ENCODE assay signal across 15 cellular contexts in the genomic region with DNA sequence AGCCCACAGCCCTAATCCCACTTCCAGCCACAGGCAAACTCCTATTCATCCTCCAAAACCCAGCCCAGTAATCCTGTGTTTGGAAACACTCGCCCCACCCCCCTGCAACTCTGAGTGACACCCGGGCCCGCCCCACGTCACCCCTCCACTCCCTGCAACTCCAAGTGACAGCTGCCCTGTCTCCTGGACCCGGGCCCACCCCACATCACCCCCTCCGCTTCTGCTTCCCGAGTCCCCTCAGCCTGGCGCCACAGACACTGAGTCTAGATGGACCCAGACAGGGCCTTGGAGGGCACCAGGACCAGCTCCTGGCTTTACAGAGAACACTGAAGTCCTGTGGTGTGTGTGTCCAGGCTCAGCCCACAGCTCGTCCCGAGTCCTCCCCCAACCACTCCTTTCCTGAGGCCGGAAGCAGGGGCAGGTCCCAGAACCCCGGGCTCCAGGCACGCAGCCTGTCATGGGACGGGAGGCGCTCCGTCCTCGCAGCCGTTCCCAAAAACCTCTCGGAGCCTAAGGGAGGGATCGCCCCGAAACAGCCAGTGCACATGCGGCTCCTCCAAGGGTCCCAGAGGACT. TPM values are rescaled to one million over a fixed set of nuclear protein-coding genes. Genes with fewer than 3 reads are reported as not detected.
DNase-seq lines count a peak whose midpoint lies in the region; ATAC-seq and TF ChIP-seq lines count a peak whose summit lies in the region.
"Had no signal": no experiment of that assay in that cellular context is flagged by ENCODE, and none has a peak within 500 bp of the region (broad histone marks: within the 10 kb centered on the region; RNA-seq: fewer than 3 reads in every experiment).

No MANE protein-coding gene starts in this region.

- intact Hi-C loops in Right ventricle myocardium inferior (cut with DNase I) (no loop called here), cardiac septum (cut with DNase I) (no loop called here), heart left ventricle (cut with DNase I) (no loop called here)

- no peak overlapping the region for H3K4me3 Mint-ChIP-seq in natural killer cell treated with Interleukin-12 subunit alpha and Interleukin-12 subunit beta and Interleukin-15 and Interleukin-18, amount 100 ng/mL, for 72 hours
- H3K4me3 Mint-ChIP-seq: activated CD4-positive, alpha-beta memory T cell treated with anti-CD3 and anti-CD28 coated beads, Interleukin-2, amount 10 ng/mL, durations not matched to agents 7 days and 5 days; activated naive CD4-positive, alpha-beta T cell treated with anti-CD3 and anti-CD28 coated beads, Interleukin-2, amount 10 ng/mL, durations not matched to agents 7 days and 5 days; T-helper 17 cell had no signal

- no peak overlapping the region for H4K91ac ChIP-seq in neuronal stem cell (ENCODE audit: low read depth, low read length, poor library complexity)

- H2AFZ ChIP-seq in neuronal stem cell (ENCODE audit: low read length): no peak overlapping the region

- peak; percentile 63 for ATAC-seq in Right ventricle myocardium inferior
- ATAC-seq in heart left ventricle: peak; percentile 56 to 86 (median 62)
- no peak for ATAC-seq in natural killer cell treated with Interleukin-12 subunit alpha and Interleukin-12 subunit beta and Interleukin-15 and Interleukin-18, amount 100 ng/mL, for 72 hours
- ATAC-seq in GM19455 (IDR thresholded peaks at IDR 0.05; ENCODE audit: unreplicated experiment): no peak
- ATAC-seq: GM12878, T-helper 17 cell had no signal

- no peak for TF ChIP-seq CTCF in heart left ventricle (IDR thresholded peaks at IDR 0.05)

- H3K27me3 ChIP-seq in heart left ventricle: no peaks in the 10 kb centered on the region
- H3K27me3 ChIP-seq in neuronal stem cell (ENCODE audit: control insufficient read depth in 3 of 3, insufficient read depth in 3 of 3, low read depth in 1 of 3, low read length in 3 of 3): no peaks in the 10 kb centered on the region

- no peak overlapping the region for H2BK5ac ChIP-seq in neuronal stem cell (ENCODE audit: low read length)

- H2BK15ac ChIP-seq in neuronal stem cell (ENCODE audit: low read length): no peak overlapping the region

- H3K4ac ChIP-seq in neuronal stem cell (ENCODE audit: low read length): no peak overlapping the region

- no peak overlapping the region for H3K14ac ChIP-seq in neuronal stem cell (ENCODE audit: low read length)

- peaks cover 38% of the 10 kb centered on the region for H3K79me1 ChIP-seq in neuronal stem cell (ENCODE audit: low read depth, low read length)

- WGBS in heart left ventricle, 4 donors: 48 to 63% (median 55%) methylated on average over 8 to 22 of the region's 22 CpGs
- WGBS in neuronal stem cell (ENCODE audit: extremely low coverage in 2 of 2, insufficient read length in 2 of 2, insufficient replicate concordance in 1 of 2), 2 donors: no CpG with 5 or more reads among the region's 22 CpGs

- H3K4me3 ChIP-seq in heart left ventricle (peak overlapping the region in 11 of 12 donors; percentile 11 to 50 (median 41)), neuronal stem cell (ENCODE audit: low read length in 2 of 2) (no peak overlapping the region)
- H3K4me3 ChIP-seq: GM12878 had no signal

- no peak overlapping the region for H3K23ac ChIP-seq in neuronal stem cell (ENCODE audit: low read depth, low read length, poor library complexity)

- peaks cover 0 to 32% of the 10 kb centered on the region in 2 donors for H3K4me1 Mint-ChIP-seq in natural killer cell treated with Interleukin-12 subunit alpha and Interleukin-12 subunit beta and Interleukin-15 and Interleukin-18, amount 100 ng/mL, for 72 hours (ENCODE audit: low read depth in 2 of 2)

- H3K36me3 ChIP-seq in heart left ventricle: peaks cover 0 to 13% (median 0%) of the 10 kb centered on the region in 9 donors
- H3K36me3 ChIP-seq in neuronal stem cell (replicated peaks in 1 of 2; ENCODE audit: control insufficient read depth in 2 of 2, insufficient read depth in 2 of 2, low read length in 2 of 2): peaks cover 5 to 27% of the 10 kb centered on the region in 2 donors

- peak overlapping the region; percentile 16 to 80 (median 64) for H3K27ac ChIP-seq in heart left ventricle
- no peak overlapping the region for H3K27ac ChIP-seq in neuronal stem cell (replicated peaks; ENCODE audit: low read length)

- H2BK12ac ChIP-seq in neuronal stem cell (ENCODE audit: low read length): no peak overlapping the region

- no peak overlapping the region for H3K4me2 ChIP-seq in neuronal stem cell (ENCODE audit: insufficient read depth, low read length, poor library complexity, severe bottlenecking)

- no peak for TF ChIP-seq POLR2A in heart left ventricle (IDR thresholded peaks at IDR 0.05)

- peak overlapping the region; percentile 44 for H3K9ac ChIP-seq in neuronal stem cell (ENCODE audit: low read depth, low read length, poor library complexity)

- no peak overlapping the region for H2BK120ac ChIP-seq in neuronal stem cell (ENCODE audit: low read depth, low read length)

- H3K36me3 Mint-ChIP-seq in natural killer cell treated with Interleukin-12 subunit alpha and Interleukin-12 subunit beta and Interleukin-15 and Interleukin-18, amount 100 ng/mL, for 72 hours: no peaks in the 10 kb centered on the region
- H3K36me3 Mint-ChIP-seq: activated naive CD4-positive, alpha-beta T cell treated with anti-CD3 and anti-CD28 coated beads, Interleukin-2, amount 10 ng/mL, durations not matched to agents 7 days and 5 days had no signal

- H3K18ac ChIP-seq in neuronal stem cell (ENCODE audit: low read length): no peak overlapping the region

- no peaks in the 10 kb centered on the region for H3K9me3 Mint-ChIP-seq in natural killer cell treated with Interleukin-12 subunit alpha and Interleukin-12 subunit beta and Interleukin-15 and Interleukin-18, amount 100 ng/mL, for 72 hours
- H3K9me3 Mint-ChIP-seq: activated CD4-positive, alpha-beta memory T cell treated with anti-CD3 and anti-CD28 coated beads, Interleukin-2, amount 10 ng/mL, durations not matched to agents 7 days and 5 days; activated naive CD4-positive, alpha-beta T cell treated with anti-CD3 and anti-CD28 coated beads, Interleukin-2, amount 10 ng/mL, durations not matched to agents 7 days and 5 days had no signal

- DNase-seq in Right ventricle myocardium inferior (ENCODE audit: missing footprints): no peak
- DNase-seq in cardiac septum (ENCODE audit: low spot score): no peak
- peak in 4 of 5 donors; percentile 62 to 76 (median 72) for DNase-seq in heart left ventricle
- no peak for DNase-seq in neuronal stem cell (ENCODE audit: low spot score)
- DNase-seq in T1000 (lab: John Stamatoyannopoulos, UW): no peak
- DNase-seq in NCI-H146 (lab: John Stamatoyannopoulos, UW): no peak
- DNase-seq in natural killer cell treated with Interleukin-12 subunit alpha and Interleukin-12 subunit beta and Interleukin-15 and Interleukin-18, amount 100 ng/mL, for 72 hours (ENCODE audit: low spot score): no peak
- DNase-seq: activated CD4-positive, alpha-beta memory T cell treated with anti-CD3 and anti-CD28 coated beads, Interleukin-2, amount 10 ng/mL, durations not matched to agents 7 days and 5 days; activated naive CD4-positive, alpha-beta T cell treated with anti-CD3 and anti-CD28 coated beads, Interleukin-2, amount 10 ng/mL, durations not matched to agents 7 days and 5 days; mesendoderm; NCI-H2081 treated with DMSO at 0.1 percent for 48 hours; substantia nigra; T-helper 17 cell had no signal

- H2AK5ac ChIP-seq in neuronal stem cell (ENCODE audit: low read depth, low read length): no peak overlapping the region

- no peaks in the 10 kb centered on the region for H3K27me3 Mint-ChIP-seq in natural killer cell treated with Interleukin-12 subunit alpha and Interleukin-12 subunit beta and Interleukin-15 and Interleukin-18, amount 100 ng/mL, for 72 hours
- H3K27me3 Mint-ChIP-seq: activated CD4-positive, alpha-beta memory T cell treated with anti-CD3 and anti-CD28 coated beads, Interleukin-2, amount 10 ng/mL, durations not matched to agents 7 days and 5 days; activated naive CD4-positive, alpha-beta T cell treated with anti-CD3 and anti-CD28 coated beads, Interleukin-2, amount 10 ng/mL, durations not matched to agents 7 days and 5 days; T-helper 17 cell had no signal

- H3K4me1 ChIP-seq in heart left ventricle: peaks cover 1 to 91% (median 69%) of the 10 kb centered on the region in 12 donors
- H3K4me1 ChIP-seq in neuronal stem cell (ENCODE audit: control insufficient read depth in 2 of 2, insufficient read depth in 1 of 2, low read depth in 1 of 2, low read length in 2 of 2): peaks cover 2 to 15% of the 10 kb centered on the region in 2 donors

- no peak overlapping the region for H3K27ac Mint-ChIP-seq in natural killer cell treated with Interleukin-12 subunit alpha and Interleukin-12 subunit beta and Interleukin-15 and Interleukin-18, amount 100 ng/mL, for 72 hours
- H3K27ac Mint-ChIP-seq: activated CD4-positive, alpha-beta memory T cell treated with anti-CD3 and anti-CD28 coated beads, Interleukin-2, amount 10 ng/mL, durations not matched to agents 7 days and 5 days; activated naive CD4-positive, alpha-beta T cell treated with anti-CD3 and anti-CD28 coated beads, Interleukin-2, amount 10 ng/mL, durations not matched to agents 7 days and 5 days had no signal

- H3K9me3 ChIP-seq in heart left ventricle: no peaks in the 10 kb centered on the region
- H3K9me3 ChIP-seq in neuronal stem cell (replicated peaks in 1 of 2; ENCODE audit: control insufficient read depth in 2 of 2, insufficient read depth in 1 of 2, low read depth in 1 of 2, low read length in 2 of 2): no peaks in the 10 kb centered on the region

- H4K8ac ChIP-seq in neuronal stem cell (ENCODE audit: low read depth, low read length): no peak overlapping the region

RNA-seq across cellular contexts. Expression of a gene that starts 7.7 kb away (rescaled TPM):
- total RNA-seq in Right ventricle myocardium inferior (17.8 TPM), cardiac septum (16.7 TPM), heart left ventricle (10 to 100 TPM; 13.2 to 22.4 (median 16.5) TPM)
- polyA plus RNA-seq in heart left ventricle: 10 to 100 TPM; 16.3 to 16.4 TPM
- 15.0 TPM for polyA plus RNA-seq in neuronal stem cell (2013, experiment 1 of 2)
- polyA plus RNA-seq in neuronal stem cell (2013, experiment 2 of 2): 16.5 TPM
- 100 to 1,000 TPM in 1 of 2 donors, 10 to 100 TPM in 1; 69.1 to 103 TPM for total RNA-seq in natural killer cell treated with Interleukin-12 subunit alpha and Interleukin-12 subunit beta and Interleukin-15 and Interleukin-18, amount 100 ng/mL, for 72 hours

RNA-seq across cellular contexts. Expression of a gene that starts 22.8 kb away (rescaled TPM):
- 11.0 TPM for total RNA-seq in Right ventricle myocardium inferior
- total RNA-seq in cardiac septum: 14.1 TPM
- total RNA-seq in heart left ventricle: 10 to 100 TPM in 4 of 9 donors, 1 to 10 TPM in 5; 2.9 to 19.7 (median 9.2) TPM
- 10 to 100 TPM in 1 of 2 donors, 1 to 10 TPM in 1; 3.5 to 10.2 TPM for polyA plus RNA-seq in heart left ventricle
- 12.8 TPM for polyA plus RNA-seq in neuronal stem cell (2013, experiment 1 of 2)
- 12.5 TPM for polyA plus RNA-seq in neuronal stem cell (2013, experiment 2 of 2)
- total RNA-seq in natural killer cell treated with Interleukin-12 subunit alpha and Interleukin-12 subunit beta and Interleukin-15 and Interleukin-18, amount 100 ng/mL, for 72 hours: 10 to 100 TPM; 18.0 to 49.8 TPM

RNA-seq across cellular contexts. Expression of a gene that starts 28.6 kb away (rescaled TPM):
- total RNA-seq in Right ventricle myocardium inferior (0.68 TPM), cardiac septum (0.78 TPM), heart left ventricle (1 to 10 TPM in 3 of 9 donors, under 1 TPM in 6; 0.19 to 3.5 (median 0.72) TPM)
- polyA plus RNA-seq in heart left ventricle: under 1 TPM; 0.42 to 0.78 TPM
- polyA plus RNA-seq in neuronal stem cell (2013, experiment 1 of 2): 0.79 TPM
- polyA plus RNA-seq in neuronal stem cell (2013, experiment 2 of 2): 0.80 TPM
- total RNA-seq in natural killer cell treated with Interleukin-12 subunit alpha and Interleukin-12 subunit beta and Interleukin-15 and Interleukin-18, amount 100 ng/mL, for 72 hours: 1 to 10 TPM; 2.3 to 2.8 TPM

RNA-seq across cellular contexts. Expression of a gene that starts 44.7 kb away (rescaled TPM):
- total RNA-seq in Right ventricle myocardium inferior (61.5 TPM), cardiac septum (61.1 TPM), heart left ventricle (100 to 1,000 TPM in 2 of 9 donors, 10 to 100 TPM in 7; 48.5 to 121 (median 52.0) TPM)
- 100 to 1,000 TPM in 1 of 2 donors, 10 to 100 TPM in 1; 64.1 to 116 TPM for polyA plus RNA-seq in heart left ventricle
- polyA plus RNA-seq in neuronal stem cell (2013, experiment 1 of 2): 44.4 TPM
- polyA plus RNA-seq in neuronal stem cell (2013, experiment 2 of 2): 44.1 TPM
- total RNA-seq in natural killer cell treated with Interleukin-12 subunit alpha and Interleukin-12 subunit beta and Interleukin-15 and Interleukin-18, amount 100 ng/mL, for 72 hours: 100 to 1,000 TPM; 127 to 132 TPM

Comparison
In these comparisons a context has a peak if more than half of its experiments do, and no peak if none do; other contexts are left out.
1. DNase-seq: peak in heart left ventricle (4 of 5); none in Right ventricle myocardium inferior (single experiment), cardiac septum (single experiment), neuronal stem cell (single experiment), T1000 (single experiment), NCI-H146 (single experiment) and natural killer cell treated with Interleukin-12 subunit alpha and Interleukin-12 subunit beta and Interleukin-15 and Interleukin-18, amount 100 ng/mL, for 72 hours (single experiment).
2. ATAC-seq: peak in Right ventricle myocardium inferior (single experiment) and heart left ventricle (4 of 4); none in natural killer cell treated with Interleukin-12 subunit alpha and Interleukin-12 subunit beta and Interleukin-15 and Interleukin-18, amount 100 ng/mL, for 72 hours (0 of 2) and GM19455 (single experiment).
3. H3K4me3 ChIP-seq: peak in heart left ventricle (11 of 12); none in neuronal stem cell (0 of 2).